ENCODE assay signal across 9 cellular contexts in genomic region chr20:52190437-52191131, GRCh38. TPM values are rescaled to one million over a fixed set of nuclear protein-coding genes. Genes with fewer than 3 reads are reported as not detected.
DNase-seq lines count a peak whose midpoint lies in the region; ATAC-seq, FAIRE-seq and TF ChIP-seq lines count a peak whose summit lies in the region.
"Had no signal": no experiment of that assay in that cellular context is flagged by ENCODE, and none has a peak within 500 bp of the region (broad histone marks: within the 10 kb centered on the region; RNA-seq: fewer than 3 reads in every experiment).

No MANE protein-coding gene starts in this region.

- H3K4ac ChIP-seq in H9 (ENCODE audit: low read depth, low read length) = no peak overlapping the region

- H3K36me3 ChIP-seq in endothelial cell of umbilical vein (ENCODE audit: control insufficient read depth in 2 of 2, extremely low read depth in 1 of 2, insufficient read depth in 2 of 2, low read length in 2 of 2) (no peaks in the 10 kb centered on the region), muscle layer of colon (ENCODE audit: insufficient read depth, low read length) (peaks cover 12% of the 10 kb centered on the region)

- no peak overlapping the region for H4K5ac ChIP-seq in H9 (ENCODE audit: insufficient read length, low read depth, low read length)

- no peak overlapping the region for H2AFZ ChIP-seq in H9 (ENCODE audit: low read length)
- H2AFZ ChIP-seq in endothelial cell of umbilical vein (ENCODE audit: low read depth, low read length) = peak overlapping the region; percentile 33

- H4K91ac ChIP-seq in H9 (ENCODE audit: insufficient read length, low read depth, low read length) = no peak overlapping the region

- DNase-seq in DMS153 treated with DMSO at 0.1 percent for 48 hours (lab: John Stamatoyannopoulos, UW; ENCODE audit: unreplicated experiment) (peak; percentile 17), DMS153 (lab: John Stamatoyannopoulos, UW) (no peak), H9 (peak; percentile 41), NCI-H1105 (lab: John Stamatoyannopoulos, UW) (peak; percentile 23), endothelial cell of umbilical vein (ENCODE audit: low read depth, low spot score) (peak; percentile 32), superior temporal gyrus (ENCODE audit: extremely low spot score) (peak; percentile 29)
- peak; percentile 64 for DNase-seq in activated CD8-positive, alpha-beta T cell treated with anti-CD3 and anti-CD28 coated beads for 36 hours

- peak overlapping the region; percentile 92 to 96 for H3K4me3 Mint-ChIP-seq in H9
- H3K4me3 Mint-ChIP-seq in activated CD8-positive, alpha-beta T cell treated with anti-CD3 and anti-CD28 coated beads for 36 hours = peak overlapping the region; percentile 93

- peaks cover 3% of the 10 kb centered on the region; the same call in 1 of the 2 replicates for H3K4me1 ChIP-seq in H9 (ENCODE audit: insufficient read depth, low read length)
- H3K4me1 ChIP-seq in endothelial cell of umbilical vein (ENCODE audit: control insufficient read depth, extremely low read depth, insufficient read depth, low read length) = peaks cover 12% of the 10 kb centered on the region
- peaks cover 9% of the 10 kb centered on the region for H3K4me1 ChIP-seq in muscle layer of colon (ENCODE audit: insufficient read depth, low read length)

- H3K27me3 Mint-ChIP-seq in H9 (ENCODE audit: low read depth) = no peaks in the 10 kb centered on the region
- H3K27me3 Mint-ChIP-seq in activated CD8-positive, alpha-beta T cell treated with anti-CD3 and anti-CD28 coated beads for 36 hours = no peaks in the 10 kb centered on the region

- no peak for TF ChIP-seq POLR2A in endothelial cell of umbilical vein (IDR thresholded peaks at IDR 0.05; ENCODE audit: low read depth, low read length)

- H3K79me1 ChIP-seq in H9 (ENCODE audit: insufficient read depth, low read depth, low read length, poor library complexity, severe bottlenecking) = peaks cover 3% of the 10 kb centered on the region

- peak; percentile 45 for ATAC-seq in activated CD8-positive, alpha-beta T cell treated with anti-CD3 and anti-CD28 coated beads for 36 hours

- H3K4me3 ChIP-seq in endothelial cell of umbilical vein (replicated peaks in 1 of 3; ENCODE audit: insufficient read depth in 1 of 3, low read depth in 1 of 3, low read length in 3 of 3) (peak overlapping the region; percentile 51 to 83 (median 75)), muscle layer of colon (ENCODE audit: low read depth in 1 of 2, low read length in 2 of 2) (peak overlapping the region; percentile 90 to 92)

- BruUV-seq in endothelial cell of umbilical vein (replicated peaks; lab: Mats Ljungman, UMichigan) = TSS peak; percentile 27

- no peaks in the 10 kb centered on the region for H3K9me1 ChIP-seq in endothelial cell of umbilical vein (replicated peaks; ENCODE audit: control insufficient read depth, extremely low read depth, insufficient read depth, low read length)

- no peak overlapping the region for H2BK15ac ChIP-seq in H9 (ENCODE audit: low read depth, low read length)

- no peak overlapping the region for H2BK20ac ChIP-seq in H9 (ENCODE audit: low read depth, low read length, poor library complexity, severe bottlenecking)

- H3K36me3 Mint-ChIP-seq in H9 (ENCODE audit: insufficient read depth in 1 of 3, low read depth in 3 of 3) = peaks cover 3 to 14% (median 10%) of the 10 kb centered on the region in 3 experiments; a peak in 5 of 7 replicates
- H3K36me3 Mint-ChIP-seq in activated CD8-positive, alpha-beta T cell treated with anti-CD3 and anti-CD28 coated beads for 36 hours (ENCODE audit: low read depth) = peaks cover 7% of the 10 kb centered on the region

- H3K79me2 ChIP-seq in H9 (ENCODE audit: insufficient read depth, low read length) (peaks cover 2% of the 10 kb centered on the region; the same call in 1 of the 2 replicates), endothelial cell of umbilical vein (ENCODE audit: control insufficient read depth, insufficient read depth, low read length) (peaks cover 9% of the 10 kb centered on the region)

- H3K18ac ChIP-seq in H9 (ENCODE audit: insufficient read length, low read depth, low read length) = no peak overlapping the region

- H2BK120ac ChIP-seq in H9 (ENCODE audit: low read depth, low read length, poor library complexity, severe bottlenecking) = no peak overlapping the region

- intact Hi-C loops in activated CD8-positive, alpha-beta T cell treated with anti-CD3 and anti-CD28 coated beads for 36 hours (cut with micrococcal nuclease) = no loop called here
- intact Hi-C loops in endothelial cell of umbilical vein (cut with micrococcal nuclease) = loop anchor here (1.0 to 2.0 kb wide), 2 partner anchors 62 to 304 kb away; no protein-coding TSS in a partner anchor

- H3K27ac ChIP-seq in H9 (ENCODE audit: insufficient read length, low read depth, low read length) (no peak overlapping the region), endothelial cell of umbilical vein (ENCODE audit: insufficient read depth, low read depth, low read length) (peak overlapping the region; percentile 36), muscle layer of colon (ENCODE audit: low read depth, low read length) (peak overlapping the region; percentile 86)

- H3K9ac ChIP-seq in H9 (ENCODE audit: extremely low read depth, insufficient read length, low read length) (peak overlapping the region; percentile 66), endothelial cell of umbilical vein (replicated peaks; ENCODE audit: extremely low read depth, insufficient read depth, low read length) (peak overlapping the region; percentile 64), muscle layer of colon (ENCODE audit: low read length) (peak overlapping the region; percentile 54)

- H3K27ac Mint-ChIP-seq in H9 = peak overlapping the region in 2 of 3 experiments; percentile 96 to 97
- peak overlapping the region; percentile 93 for H3K27ac Mint-ChIP-seq in activated CD8-positive, alpha-beta T cell treated with anti-CD3 and anti-CD28 coated beads for 36 hours

- no peak overlapping the region for H2BK5ac ChIP-seq in H9 (ENCODE audit: insufficient read length, low read length)

- dilution Hi-C loops in endothelial cell of umbilical vein (cut with MboI; ENCODE audit: extremely low pct_ligation_motif_present, low sequenced_read_pairs) = no loop called here

- no peak for TF ChIP-seq CTCF in H9 (conservative IDR thresholded peaks at IDR 0.05)
- TF ChIP-seq CTCF in activated CD8-positive, alpha-beta T cell treated with anti-CD3 and anti-CD28 coated beads for 36 hours (IDR thresholded peaks at IDR 0.05) = no peak
- no peak for TF ChIP-seq CTCF in endothelial cell of umbilical vein (IDR thresholded peaks at IDR 0.05; ENCODE audit: extremely low read depth in 1 of 2, insufficient read depth in 1 of 2, low read depth in 1 of 2, low read length in 2 of 2)

- H3K4me2 ChIP-seq in H9 (ENCODE audit: insufficient read depth, insufficient read length, low read length) = peak overlapping the region; percentile 97
- H3K4me2 ChIP-seq in endothelial cell of umbilical vein (ENCODE audit: insufficient read depth, low read length) = peak overlapping the region; percentile 84

- no peak overlapping the region for H3K56ac ChIP-seq in H9 (ENCODE audit: insufficient read length, low read depth, low read length)

- no peak overlapping the region for H4K8ac ChIP-seq in H9 (replicated peaks; ENCODE audit: insufficient read length, low read depth, low read length)

- no peak overlapping the region for H3K23ac ChIP-seq in H9 (ENCODE audit: insufficient read length, low read depth, low read length)

- peak overlapping the region; percentile 95 for H3K14ac ChIP-seq in H9 (ENCODE audit: insufficient read depth, low read length)

- no peaks in the 10 kb centered on the region for H3K9me3 ChIP-seq in H9 (ENCODE audit: control insufficient read depth, low read depth, low read length)
- H3K9me3 ChIP-seq in endothelial cell of umbilical vein (replicated peaks; ENCODE audit: control insufficient read depth, insufficient read depth, low read length) = no peaks in the 10 kb centered on the region
- no peaks in the 10 kb centered on the region for H3K9me3 ChIP-seq in muscle layer of colon (ENCODE audit: low read length)

- no peaks in the 10 kb centered on the region for H3K9me3 Mint-ChIP-seq in H9
- H3K9me3 Mint-ChIP-seq in activated CD8-positive, alpha-beta T cell treated with anti-CD3 and anti-CD28 coated beads for 36 hours = no peaks in the 10 kb centered on the region

- H3K4me1 Mint-ChIP-seq in H9 = peaks cover 20 to 22% of the 10 kb centered on the region in 2 experiments
- H3K4me1 Mint-ChIP-seq in activated CD8-positive, alpha-beta T cell treated with anti-CD3 and anti-CD28 coated beads for 36 hours (ENCODE audit: low read depth) = peaks cover 20% of the 10 kb centered on the region

- FAIRE-seq in endothelial cell of umbilical vein (lab: Jason Lieb, UNC) = no peak
- FAIRE-seq: A204.1 had no signal

- H3K27me3 ChIP-seq in H9 (ENCODE audit: insufficient read depth, low read length) (no peaks in the 10 kb centered on the region), endothelial cell of umbilical vein (ENCODE audit: control insufficient read depth in 2 of 2, insufficient read depth in 2 of 2, low read length in 2 of 2) (no peaks in the 10 kb centered on the region), muscle layer of colon (ENCODE audit: control insufficient read depth in 1 of 2, insufficient read depth in 2 of 2, low read length in 2 of 2) (no peaks in the 10 kb centered on the region)

- H2BK12ac ChIP-seq in H9 (ENCODE audit: insufficient read length, low read depth, low read length) = no peak overlapping the region

- CTCF ChIA-PET in activated CD8-positive, alpha-beta T cell treated with anti-CD3 and anti-CD28 coated beads for 36 hours (lab: Charles Lee) = interaction anchor here (1.0 to 1.2 kb wide), 4 partner anchors 17 to 62 kb away, joined by 3 read pairs; no protein-coding TSS in a partner anchor
- CTCF ChIA-PET in endothelial cell of umbilical vein (lab: Charles Lee) = interaction anchor here (1.1 to 1.7 kb wide), 5 partner anchors 11 to 123 kb away, joined by 3 to 5 read pairs (median 3); no protein-coding TSS in a partner anchor

- no peak overlapping the region for H3T11ph ChIP-seq in H9 (ENCODE audit: low read length)

- H3K23me2 ChIP-seq in H9 (ENCODE audit: insufficient read length, low read depth, low read length, poor library complexity, severe bottlenecking) = peaks cover 12% of the 10 kb centered on the region

- POLR2A ChIA-PET in activated CD8-positive, alpha-beta T cell treated with anti-CD3 and anti-CD28 coated beads for 36 hours (lab: Charles Lee) = no interaction called here
- POLR2A ChIA-PET in endothelial cell of umbilical vein (lab: Charles Lee) = no interaction called here

- H4K20me1 ChIP-seq in H9 (ENCODE audit: control insufficient read depth, insufficient read depth, insufficient read length) (peaks cover 2% of the 10 kb centered on the region), endothelial cell of umbilical vein (replicated peaks; ENCODE audit: control insufficient read depth, extremely low read depth, insufficient read depth, low read length) (no peaks in the 10 kb centered on the region)

- H2AK5ac ChIP-seq in H9 (ENCODE audit: insufficient read length, low read length) = no peak overlapping the region

- no CpG with 5 or more reads among the region's 15 CpGs for WGBS in H9 (ENCODE audit: extremely low coverage, insufficient read length, low lambda C conversion rate)

RNA-seq across cellular contexts. Expression of gene ZFP64, which starts 1.0 kb away (rescaled TPM):
- 29.0 and 29.2 TPM in 2 replicates for total RNA-seq in H9 (2021)
- 10 to 100 TPM; 11.6 to 14.2 TPM for total RNA-seq in activated CD8-positive, alpha-beta T cell treated with anti-CD3 and anti-CD28 coated beads for 36 hours
- 31.7 and 34.4 TPM in 2 replicates for total RNA-seq in endothelial cell of umbilical vein
- polyA plus RNA-seq in endothelial cell of umbilical vein = 35.4 and 41.4 TPM in 2 replicates
- 31.1 and 34.3 TPM in 2 replicates for polyA plus RNA-seq in endothelial cell of umbilical vein (2011; cell fraction: cytosol; rRNA removed)
- 27.2 and 27.6 TPM in 2 replicates for polyA plus RNA-seq in endothelial cell of umbilical vein (2011; cell fraction: nucleus; rRNA removed)
- polyA plus RNA-seq in endothelial cell of umbilical vein (2012) = 19.2 and 19.5 TPM in 2 replicates
- polyA minus RNA-seq in endothelial cell of umbilical vein = 69.5 and 70.4 TPM in 2 replicates
- polyA minus RNA-seq in endothelial cell of umbilical vein (2011; cell fraction: cytosol; rRNA and poly(A)+ RNA removed) = 15.7 TPM
- polyA minus RNA-seq in endothelial cell of umbilical vein (2011; cell fraction: nucleus; rRNA and poly(A)+ RNA removed) = 49.2 and 66.0 TPM in 2 replicates
